In genomic region chr6:100504786-100505737, GRCh38 we compare ENCODE assay signal across 10 cellular contexts. TPM values are rescaled to one million over a fixed set of nuclear protein-coding genes. Genes with fewer than 3 reads are reported as not detected.
A peak's percentile ranks its signal among the peaks of the same experiment; 100 is the strongest.
DNase-seq lines count a peak whose midpoint lies in the region; ATAC-seq, FAIRE-seq and TF ChIP-seq lines count a peak whose summit lies in the region.
"Had no signal": no experiment of that assay in that cellular context is flagged by ENCODE, and none has a peak within 500 bp of the region (broad histone marks: within the 10 kb centered on the region; RNA-seq: fewer than 3 reads in every experiment).

No MANE protein-coding gene starts in this region.

- no peak overlapping the region for H3K4me3 Mint-ChIP-seq in natural killer cell treated with Interleukin-12 subunit alpha and Interleukin-12 subunit beta and Interleukin-15 and Interleukin-18, amount 100 ng/mL, for 72 hours
- H3K4me3 Mint-ChIP-seq: activated CD4-positive, alpha-beta T cell treated with anti-CD3 and anti-CD28 coated beads, Interleukin-2, amount 10 ng/mL, durations not matched to agents 7 days and 5 days; mesothelial cell of epicardium had no signal

- FAIRE-seq in endothelial cell of umbilical vein (lab: Jason Lieb, UNC) = peak; percentile 79

- H3K36me3 ChIP-seq in endothelial cell of umbilical vein (ENCODE audit: control insufficient read depth in 2 of 2, extremely low read depth in 1 of 2, insufficient read depth in 2 of 2, low read length in 2 of 2) (peaks cover 0 to 3% of the 10 kb centered on the region in 2 experiments), skeletal muscle satellite cell (ENCODE audit: insufficient read depth, low read length) (peaks cover 7% of the 10 kb centered on the region)

- no peaks in the 10 kb centered on the region for H3K9me1 ChIP-seq in endothelial cell of umbilical vein (replicated peaks; ENCODE audit: control insufficient read depth, extremely low read depth, insufficient read depth, low read length)

- CTCF ChIA-PET in endothelial cell of umbilical vein (lab: Charles Lee) = interaction anchor here (1.1 kb wide), 1 partner anchor 159 kb away, joined by 4 read pairs; no protein-coding TSS in a partner anchor

- H3K27ac Mint-ChIP-seq in natural killer cell treated with Interleukin-12 subunit alpha and Interleukin-12 subunit beta and Interleukin-15 and Interleukin-18, amount 100 ng/mL, for 72 hours = no peak overlapping the region
- H3K27ac Mint-ChIP-seq: activated CD4-positive, alpha-beta T cell treated with anti-CD3 and anti-CD28 coated beads, Interleukin-2, amount 10 ng/mL, durations not matched to agents 7 days and 5 days; mesothelial cell of epicardium had no signal

- peaks cover 10% of the 10 kb centered on the region for H3K4me1 ChIP-seq in endothelial cell of umbilical vein (ENCODE audit: control insufficient read depth, extremely low read depth, insufficient read depth, low read length)
- peaks cover 42% of the 10 kb centered on the region for H3K4me1 ChIP-seq in skeletal muscle satellite cell (ENCODE audit: control insufficient read depth, insufficient read depth, low read length)

- H2AFZ ChIP-seq in endothelial cell of umbilical vein (ENCODE audit: low read depth, low read length) = peak overlapping the region; percentile 60

- H3K4me3 ChIP-seq in endothelial cell of umbilical vein (replicated peaks in 1 of 3; ENCODE audit: insufficient read depth in 1 of 3, low read depth in 1 of 3, low read length in 3 of 3) (no peak overlapping the region), skeletal muscle satellite cell (ENCODE audit: low read length) (peak overlapping the region; percentile 44)

- H3K4me1 Mint-ChIP-seq in natural killer cell treated with Interleukin-12 subunit alpha and Interleukin-12 subunit beta and Interleukin-15 and Interleukin-18, amount 100 ng/mL, for 72 hours (ENCODE audit: low read depth in 2 of 2) = no peaks in the 10 kb centered on the region
- H3K4me1 Mint-ChIP-seq: mesothelial cell of epicardium had no signal

- TF ChIP-seq CTCF in endothelial cell of umbilical vein (IDR thresholded peaks at IDR 0.05; ENCODE audit: extremely low read depth in 1 of 2, insufficient read depth in 1 of 2, low read depth in 1 of 2, low read length in 2 of 2) = no peak

- H3K9me3 ChIP-seq in endothelial cell of umbilical vein (replicated peaks; ENCODE audit: control insufficient read depth, insufficient read depth, low read length) = no peaks in the 10 kb centered on the region
- H3K9me3 ChIP-seq in skeletal muscle satellite cell (replicated peaks; ENCODE audit: low read length) = no peaks in the 10 kb centered on the region

- H3K9ac ChIP-seq in endothelial cell of umbilical vein (replicated peaks; ENCODE audit: extremely low read depth, insufficient read depth, low read length) = peak overlapping the region; percentile 11
- peak overlapping the region; percentile 26 for H3K9ac ChIP-seq in skeletal muscle satellite cell (ENCODE audit: low read depth, low read length)

- POLR2A ChIA-PET in endothelial cell of umbilical vein (lab: Charles Lee) = no interaction called here

- no peaks in the 10 kb centered on the region for H3K9me3 Mint-ChIP-seq in natural killer cell treated with Interleukin-12 subunit alpha and Interleukin-12 subunit beta and Interleukin-15 and Interleukin-18, amount 100 ng/mL, for 72 hours
- H3K9me3 Mint-ChIP-seq: activated CD4-positive, alpha-beta T cell treated with anti-CD3 and anti-CD28 coated beads, Interleukin-2, amount 10 ng/mL, durations not matched to agents 7 days and 5 days; mesothelial cell of epicardium had no signal

- DNase-seq in LHCN-M2 (ENCODE audit: low read depth) = peak; percentile 89
- DNase-seq in endothelial cell of umbilical vein (ENCODE audit: low read depth, low spot score) = peak; percentile 63
- DNase-seq in cerebellar cortex (ENCODE audit: low spot score) = no peak
- DNase-seq in NCI-H1092 (lab: John Stamatoyannopoulos, UW) = no peak
- no peak for DNase-seq in natural killer cell treated with Interleukin-12 subunit alpha and Interleukin-12 subunit beta and Interleukin-15 and Interleukin-18, amount 100 ng/mL, for 72 hours (ENCODE audit: low spot score)
- DNase-seq: activated CD4-positive, alpha-beta T cell treated with anti-CD3 and anti-CD28 coated beads, Interleukin-2, amount 10 ng/mL, durations not matched to agents 7 days and 5 days had no signal

- no peaks in the 10 kb centered on the region for H4K20me1 ChIP-seq in endothelial cell of umbilical vein (replicated peaks; ENCODE audit: control insufficient read depth, extremely low read depth, insufficient read depth, low read length)

- no peak for TF ChIP-seq POLR2A in endothelial cell of umbilical vein (IDR thresholded peaks at IDR 0.05; ENCODE audit: low read depth, low read length)

- intact Hi-C loops in endothelial cell of umbilical vein (cut with micrococcal nuclease) = no loop called here

- ATAC-seq in GM21390 (IDR thresholded peaks at IDR 0.05; ENCODE audit: unreplicated experiment) = peak; percentile 51
- no peak for ATAC-seq in natural killer cell treated with Interleukin-12 subunit alpha and Interleukin-12 subunit beta and Interleukin-15 and Interleukin-18, amount 100 ng/mL, for 72 hours
- no peak for ATAC-seq in HG03135 (IDR thresholded peaks at IDR 0.05; ENCODE audit: unreplicated experiment)

- peaks cover 4% of the 10 kb centered on the region for H3K36me3 Mint-ChIP-seq in natural killer cell treated with Interleukin-12 subunit alpha and Interleukin-12 subunit beta and Interleukin-15 and Interleukin-18, amount 100 ng/mL, for 72 hours

- dilution Hi-C loops in endothelial cell of umbilical vein (cut with MboI; ENCODE audit: extremely low pct_ligation_motif_present, low sequenced_read_pairs) = no loop called here

- H3K27me3 Mint-ChIP-seq in natural killer cell treated with Interleukin-12 subunit alpha and Interleukin-12 subunit beta and Interleukin-15 and Interleukin-18, amount 100 ng/mL, for 72 hours = peaks cover 0 to 9% of the 10 kb centered on the region in 2 donors

- no peaks in the 10 kb centered on the region for H3K27me3 ChIP-seq in endothelial cell of umbilical vein (ENCODE audit: control insufficient read depth in 2 of 2, insufficient read depth in 2 of 2, low read length in 2 of 2)
- no peaks in the 10 kb centered on the region for H3K27me3 ChIP-seq in skeletal muscle satellite cell (ENCODE audit: control insufficient read depth, insufficient read depth, low read length)

- BruUV-seq in endothelial cell of umbilical vein (replicated peaks; lab: Mats Ljungman, UMichigan) = no TSS peak

- H3K79me2 ChIP-seq in endothelial cell of umbilical vein (ENCODE audit: control insufficient read depth, insufficient read depth, low read length) = no peaks in the 10 kb centered on the region

- H3K27ac ChIP-seq in endothelial cell of umbilical vein (ENCODE audit: insufficient read depth, low read depth, low read length) = peak overlapping the region; percentile 56

- H3K4me2 ChIP-seq in endothelial cell of umbilical vein (ENCODE audit: insufficient read depth, low read length) = no peak overlapping the region
- H3K4me2 ChIP-seq in skeletal muscle satellite cell (ENCODE audit: low read length) = peak overlapping the region; percentile 53

TF ChIP-seq in endothelial cell of umbilical vein, 7 proteins besides CTCF, POLR2A, EP300 and RAD21:
- no peak for TF ChIP-seq GATA2 (IDR thresholded peaks at IDR 0.05; ENCODE audit: insufficient read depth, insufficient read length, low read depth, low read length)
- peak; percentile 47 for TF ChIP-seq JUN (IDR thresholded peaks at IDR 0.05; ENCODE audit: borderline replicate concordance, insufficient read depth, insufficient read length, low read depth)
- TF ChIP-seq EZH2 (IDR thresholded peaks at IDR 0.05; ENCODE audit: borderline replicate concordance, low read depth, low read length, severe bottlenecking) = no peak
- TF ChIP-seq MAX (IDR thresholded peaks at IDR 0.05; ENCODE audit: insufficient read depth, insufficient read length) = no peak
- no peak for TF ChIP-seq FOS (IDR thresholded peaks at IDR 0.05; ENCODE audit: borderline replicate concordance, insufficient read depth, low read length)
- peak; percentile 58 for TF ChIP-seq POLR2AphosphoS5 (IDR thresholded peaks at IDR 0.05; ENCODE audit: insufficient read depth, low read depth, low read length)
- TF ChIP-seq MYC (IDR thresholded peaks at IDR 0.05; ENCODE audit: low read depth, low read length) = no peak

RNA-seq across cellular contexts. Expression of gene SIM1, which starts 40.3 kb away (rescaled TPM):
- total RNA-seq in LHCN-M2 (2014; rRNA removed) (2.2 and 4.7 TPM in 2 replicates), endothelial cell of umbilical vein (0.29 and 0.39 TPM in 2 replicates)
- 0.97 TPM for polyA plus RNA-seq in LHCN-M2 (2012)
- polyA plus RNA-seq in endothelial cell of umbilical vein = 0.11 and 0.14 TPM in 2 replicates
- 0.14 and 0.21 TPM in 2 replicates for polyA plus RNA-seq in endothelial cell of umbilical vein (2011; cell fraction: cytosol; rRNA removed)
- 0.34 and 0.41 TPM in 2 replicates for polyA plus RNA-seq in endothelial cell of umbilical vein (2011; cell fraction: nucleus; rRNA removed)
- 0.37 and 0.55 TPM in 2 replicates for polyA plus RNA-seq in endothelial cell of umbilical vein (2012)
- polyA minus RNA-seq in endothelial cell of umbilical vein = 0.53 and 0.63 TPM in 2 replicates
- polyA minus RNA-seq in endothelial cell of umbilical vein (2011; cell fraction: cytosol; rRNA and poly(A)+ RNA removed) = not detected
- 0.87 and 1.6 TPM in 2 replicates for polyA minus RNA-seq in endothelial cell of umbilical vein (2011; cell fraction: nucleus; rRNA and poly(A)+ RNA removed)
- 0.25 and 2.6 TPM in 2 replicates for total RNA-seq in skeletal muscle satellite cell (2012; rRNA removed)
- total RNA-seq in natural killer cell treated with Interleukin-12 subunit alpha and Interleukin-12 subunit beta and Interleukin-15 and Interleukin-18, amount 100 ng/mL, for 72 hours = not detected
- total RNA-seq: activated CD4-positive, alpha-beta T cell treated with anti-CD3 and anti-CD28 coated beads, Interleukin-2, amount 10 ng/mL, durations not matched to agents 7 days and 5 days; mesothelial cell of epicardium had no signal

Comparison
In these comparisons a context has a peak if more than half of its experiments do, and no peak if none do; other contexts are left out.
1. DNase-seq: peak in LHCN-M2 (single experiment) and endothelial cell of umbilical vein (single experiment); none in cerebellar cortex (single experiment), NCI-H1092 (single experiment) and natural killer cell treated with Interleukin-12 subunit alpha and Interleukin-12 subunit beta and Interleukin-15 and Interleukin-18, amount 100 ng/mL, for 72 hours (single experiment).